8 cellular contexts compared by ENCODE assay signal in the genomic region with DNA sequence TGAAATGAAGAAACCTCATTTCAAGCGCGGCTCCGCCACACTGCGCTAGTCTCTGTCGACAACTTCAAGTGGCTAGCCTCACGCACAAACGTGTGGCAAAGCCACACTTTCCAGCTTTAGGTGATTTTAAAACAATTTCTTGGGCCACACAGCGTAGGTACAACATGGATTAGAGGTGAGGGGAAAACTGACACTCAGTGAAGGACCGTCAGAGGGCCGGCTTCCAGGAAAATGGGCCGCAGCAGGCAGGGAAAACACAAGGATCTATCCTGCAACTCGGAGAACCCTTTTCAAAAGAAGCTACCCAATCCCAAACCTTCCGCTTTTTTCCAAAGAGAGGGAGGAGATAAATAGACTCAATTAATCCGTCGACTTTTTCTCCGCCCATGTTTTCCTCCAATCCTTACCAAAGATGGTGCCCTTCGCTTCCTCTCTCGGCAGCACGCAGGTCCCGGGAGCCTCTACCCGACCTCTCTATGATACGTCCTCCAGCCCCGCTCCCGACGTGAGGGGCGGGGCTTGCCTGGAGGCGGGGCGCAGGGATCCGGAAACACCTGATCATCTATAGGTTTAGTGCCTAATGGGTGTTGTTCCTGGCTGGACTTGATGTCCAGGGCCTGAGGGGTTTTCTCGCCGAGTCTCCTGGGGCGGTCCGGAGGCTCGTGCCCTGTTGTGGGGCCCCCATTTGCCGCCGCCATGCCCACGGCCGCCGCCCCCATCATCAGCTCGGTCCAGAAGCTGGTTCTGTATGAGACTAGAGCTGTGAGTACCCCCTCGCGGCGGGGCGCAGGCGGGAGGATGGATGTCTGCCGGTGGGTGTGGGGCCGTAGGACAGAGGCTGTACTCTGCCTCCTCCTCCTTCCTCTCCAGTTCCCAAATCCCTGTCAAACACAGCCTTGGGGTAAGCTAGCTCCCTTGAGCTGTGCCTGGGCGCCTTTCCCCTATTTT. TPM values are rescaled to one million over a fixed set of nuclear protein-coding genes. Genes with fewer than 3 reads are reported as not detected.
DNase-seq lines count a peak whose midpoint lies in the region; ATAC-seq lines count a peak whose summit lies in the region.

A gene (minus strand): TSS at position 463 of the 948 bp plus-strand sequence. CDS start 15,457 bp downstream, outside the sequence.
A gene (plus strand): TSS at position 557 of the 948 bp plus-strand sequence. CDS start 140 bp downstream, at position 697.

- CTCF ChIA-PET in activated CD8-positive, alpha-beta memory T cell treated with anti-CD3 and anti-CD28 coated beads, Interleukin-2, amount 10 ng/mL, durations not matched to agents 7 days and 5 days (lab: Charles Lee): interaction anchor here (1.3 to 3.2 kb wide), 4 partner anchors 12 to 349 kb away, joined by 5 to 22 read pairs (median 6); no protein-coding TSS in a partner anchor

- H3K36me3 Mint-ChIP-seq in activated CD8-positive, alpha-beta memory T cell treated with anti-CD3 and anti-CD28 coated beads, Interleukin-2, amount 10 ng/mL, durations not matched to agents 7 days and 5 days: peaks cover 6% of the 10 kb centered on the region

- peaks cover 5% of the 10 kb centered on the region for H3K27me3 Mint-ChIP-seq in activated CD8-positive, alpha-beta memory T cell treated with anti-CD3 and anti-CD28 coated beads, Interleukin-2, amount 10 ng/mL, durations not matched to agents 7 days and 5 days

- H3K4me3 ChIP-seq in endocrine pancreas (ENCODE audit: control insufficient read depth, insufficient read depth, low read length): peak within 1 kb of the TSS; percentile 89

- peaks cover 24% of the 10 kb centered on the region for H3K4me1 Mint-ChIP-seq in activated CD8-positive, alpha-beta memory T cell treated with anti-CD3 and anti-CD28 coated beads, Interleukin-2, amount 10 ng/mL, durations not matched to agents 7 days and 5 days

- H3K9me3 Mint-ChIP-seq in activated CD8-positive, alpha-beta memory T cell treated with anti-CD3 and anti-CD28 coated beads, Interleukin-2, amount 10 ng/mL, durations not matched to agents 7 days and 5 days (ENCODE audit: low read depth): no peaks in the 10 kb centered on the region

- H3K27ac Mint-ChIP-seq in activated CD8-positive, alpha-beta memory T cell treated with anti-CD3 and anti-CD28 coated beads, Interleukin-2, amount 10 ng/mL, durations not matched to agents 7 days and 5 days: peak within 1 kb of the TSS; percentile 87

- no peaks in the 10 kb centered on the region for H3K36me3 ChIP-seq in endocrine pancreas (ENCODE audit: control insufficient read depth, insufficient read depth, low read length)

- DNase-seq in COR-L47 (lab: John Stamatoyannopoulos, UW): peak; percentile 79
- peak; percentile 94 for DNase-seq in HT1080 (ENCODE audit: low read depth)
- DNase-seq in NOMO-1 (lab: John Stamatoyannopoulos, UW; ENCODE audit: unreplicated experiment in 2 of 2): peak; percentile 74 to 82
- DNase-seq in activated CD8-positive, alpha-beta memory T cell treated with anti-CD3 and anti-CD28 coated beads, Interleukin-2, amount 10 ng/mL, durations not matched to agents 7 days and 5 days: peak; percentile 93
- DNase-seq in mesenteric fat pad (ENCODE audit: low spot score): peak; percentile 93
- DNase-seq in stimulated activated CD8-positive, alpha-beta memory T cell treated with anti-CD3 and anti-CD28 coated beads, Interleukin-15, amount 100 ng/mL, for 24 hours (ENCODE audit: low read depth): peak; percentile 67

- peak within 1 kb of the TSS; percentile 92 for H3K4me3 Mint-ChIP-seq in activated CD8-positive, alpha-beta memory T cell treated with anti-CD3 and anti-CD28 coated beads, Interleukin-2, amount 10 ng/mL, durations not matched to agents 7 days and 5 days

- H3K9ac ChIP-seq in endocrine pancreas (ENCODE audit: control insufficient read depth, insufficient read depth, low read length): peak within 1 kb of the TSS; percentile 83

- ATAC-seq in GM21360 (IDR thresholded peaks at IDR 0.05; ENCODE audit: unreplicated experiment): peak; percentile 93
- peak; percentile 98 for ATAC-seq in activated CD8-positive, alpha-beta memory T cell treated with anti-CD3 and anti-CD28 coated beads, Interleukin-2, amount 10 ng/mL, durations not matched to agents 7 days and 5 days

- no peaks in the 10 kb centered on the region for H3K27me3 ChIP-seq in endocrine pancreas (ENCODE audit: control insufficient read depth, insufficient read depth, low read length)

- H3K4me1 ChIP-seq in endocrine pancreas (ENCODE audit: control insufficient read depth, insufficient read depth, low read length): peaks cover 12% of the 10 kb centered on the region

- no peaks in the 10 kb centered on the region for H3K9me3 ChIP-seq in endocrine pancreas (ENCODE audit: control insufficient read depth, low read length)

RNA-seq across cellular contexts. Expression of the first gene that starts in this region (rescaled TPM):
- 2.0 and 3.0 TPM in 2 replicates for total RNA-seq in HT1080 (2014; rRNA removed; shearing (Covaris generic))
- 2.4 and 2.6 TPM in 2 replicates for polyA plus RNA-seq in HT1080 (2015; cell fraction: cytosol; rRNA removed)
- 4.8 and 5.1 TPM in 2 replicates for polyA plus RNA-seq in HT1080 (2015; cell fraction: nucleus; rRNA removed)
- 1 to 10 TPM; 4.4 to 6.2 TPM for total RNA-seq in activated CD8-positive, alpha-beta memory T cell treated with anti-CD3 and anti-CD28 coated beads, Interleukin-2, amount 10 ng/mL, durations not matched to agents 7 days and 5 days
- total RNA-seq in mesenteric fat pad: 7.4 TPM

RNA-seq across cellular contexts. Expression of the second gene that starts in this region (rescaled TPM):
- total RNA-seq in HT1080 (2014; rRNA removed; shearing (Covaris generic)): 8.2 and 8.5 TPM in 2 replicates
- polyA plus RNA-seq in HT1080 (2015; cell fraction: cytosol; rRNA removed): 9.8 and 13.9 TPM in 2 replicates
- polyA plus RNA-seq in HT1080 (2015; cell fraction: nucleus; rRNA removed): 17.5 and 20.9 TPM in 2 replicates
- 10 to 100 TPM in 1 of 2 experiments, 1 to 10 TPM in 1; 9.0 to 11.1 TPM for total RNA-seq in activated CD8-positive, alpha-beta memory T cell treated with anti-CD3 and anti-CD28 coated beads, Interleukin-2, amount 10 ng/mL, durations not matched to agents 7 days and 5 days
- 17.9 TPM for total RNA-seq in mesenteric fat pad

Comparison
In these comparisons a context has a peak if more than half of its experiments do, and no peak if none do; other contexts are left out.
1. Peak in every context shown above with its lines: DNase-seq, ATAC-seq and H3K4me3 ChIP-seq.